ENCODE assay signal across 27 cellular contexts in the genomic region with DNA sequence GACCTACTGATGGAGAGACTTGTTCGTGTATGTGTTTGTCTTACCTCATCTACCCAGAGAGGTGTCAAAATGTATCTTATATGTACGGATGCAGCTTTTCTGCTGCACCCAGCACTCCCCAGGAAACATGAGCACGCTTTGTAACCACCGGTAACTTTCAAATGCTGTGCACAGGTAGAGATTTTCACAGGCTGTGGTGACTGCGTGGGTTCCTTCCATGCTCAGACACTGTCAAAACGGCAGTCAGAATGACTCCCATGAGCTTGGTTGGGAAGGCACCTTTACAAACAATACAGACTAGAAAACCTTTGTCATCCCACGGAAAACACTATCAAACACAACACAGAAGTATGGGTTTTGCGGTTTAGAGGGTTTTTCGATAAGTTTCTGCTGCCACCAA. TPM values are rescaled to one million over a fixed set of nuclear protein-coding genes. Genes with fewer than 3 reads are reported as not detected.
A peak's percentile ranks its signal among the peaks of the same experiment; 100 is the strongest.
DNase-seq lines count a peak whose midpoint lies in the region; ATAC-seq lines count a peak whose summit lies in the region.
"Had no signal": no experiment of that assay in that cellular context is flagged by ENCODE, and none has a peak within 500 bp of the region (broad histone marks: within the 10 kb centered on the region; RNA-seq: fewer than 3 reads in every experiment).

No MANE protein-coding gene starts in this region.

- H3K27me3 Mint-ChIP-seq in activated CD4-positive, alpha-beta T cell treated with anti-CD3 and anti-CD28 coated beads, Interleukin-2, amount 10 ng/mL, durations not matched to agents 24 days and 14 days, result peaks cover 9% of the 10 kb centered on the region
- H3K27me3 Mint-ChIP-seq in activated T-helper 17 cell treated with anti-CD3 and anti-CD28 coated beads, Interleukin-2, amount 50 U/mL, for 72 hours, result peaks cover 32% of the 10 kb centered on the region

- intact Hi-C loops in activated CD4-positive, alpha-beta T cell treated with anti-CD3 and anti-CD28 coated beads, Interleukin-2, amount 10 ng/mL, durations not matched to agents 24 days and 14 days (cut with micrococcal nuclease), result no loop called here

- no peak overlapping the region for H3K4me3 Mint-ChIP-seq in activated CD4-positive, alpha-beta T cell treated with anti-CD3 and anti-CD28 coated beads, Interleukin-2, amount 10 ng/mL, durations not matched to agents 24 days and 14 days
- no peak overlapping the region for H3K4me3 Mint-ChIP-seq in activated T-helper 17 cell treated with anti-CD3 and anti-CD28 coated beads, Interleukin-2, amount 50 U/mL, for 72 hours
- H3K4me3 Mint-ChIP-seq: CD14-positive monocyte; CD8-positive, alpha-beta memory T cell had no signal

- ATAC-seq in activated T-helper 17 cell treated with anti-CD3 and anti-CD28 coated beads, Interleukin-2, amount 50 U/mL, for 72 hours (replicated peaks), result peak; percentile 52
- no peak for ATAC-seq in GM19035 (IDR thresholded peaks at IDR 0.05; ENCODE audit: unreplicated experiment)
- ATAC-seq: Right ventricle myocardium inferior had no signal

- H3K27ac Mint-ChIP-seq in activated CD4-positive, alpha-beta T cell treated with anti-CD3 and anti-CD28 coated beads, Interleukin-2, amount 10 ng/mL, durations not matched to agents 24 days and 14 days, result no peak overlapping the region
- H3K27ac Mint-ChIP-seq in activated T-helper 17 cell treated with anti-CD3 and anti-CD28 coated beads, Interleukin-2, amount 50 U/mL, for 72 hours, result no peak overlapping the region
- H3K27ac Mint-ChIP-seq: CD14-positive monocyte; CD8-positive, alpha-beta memory T cell had no signal

- H3K9me3 Mint-ChIP-seq in activated CD4-positive, alpha-beta T cell treated with anti-CD3 and anti-CD28 coated beads, Interleukin-2, amount 10 ng/mL, durations not matched to agents 24 days and 14 days, result no peaks in the 10 kb centered on the region
- H3K9me3 Mint-ChIP-seq in activated T-helper 17 cell treated with anti-CD3 and anti-CD28 coated beads, Interleukin-2, amount 50 U/mL, for 72 hours, result no peaks in the 10 kb centered on the region
- H3K9me3 Mint-ChIP-seq: CD8-positive, alpha-beta memory T cell had no signal

- H3K36me3 Mint-ChIP-seq in activated CD4-positive, alpha-beta T cell treated with anti-CD3 and anti-CD28 coated beads, Interleukin-2, amount 10 ng/mL, durations not matched to agents 24 days and 14 days (ENCODE audit: low read depth), result no peaks in the 10 kb centered on the region
- no peaks in the 10 kb centered on the region for H3K36me3 Mint-ChIP-seq in activated T-helper 17 cell treated with anti-CD3 and anti-CD28 coated beads, Interleukin-2, amount 50 U/mL, for 72 hours (ENCODE audit: low read depth)
- H3K36me3 Mint-ChIP-seq: CD14-positive monocyte; CD8-positive, alpha-beta memory T cell had no signal

- peak; percentile 17 for DNase-seq in activated CD4-positive, alpha-beta T cell treated with anti-CD3 and anti-CD28 coated beads for 48 hours
- no peak for DNase-seq in activated CD4-positive, alpha-beta T cell treated with anti-CD3 and anti-CD28 coated beads, Interleukin-2, amount 10 ng/mL, durations not matched to agents 24 days and 14 days
- DNase-seq in stimulated activated CD4-positive, alpha-beta T cell treated with anti-CD3 and anti-CD28 coated beads, Interleukin-1b, Interleukin-23, amount 100 ng/mL, for 48 hours, result peak; percentile 6
- no peak for DNase-seq in stimulated activated CD4-positive, alpha-beta T cell treated with anti-CD3 and anti-CD28 coated beads, Interleukin-4, amount 100 ng/mL, for 4 hours
- no peak for DNase-seq in DMS114 treated with DMSO at 0.1 percent for 48 hours (lab: John Stamatoyannopoulos, UW; ENCODE audit: unreplicated experiment)
- DNase-seq: 8988T; ACHN; BE2C; CD8-positive, alpha-beta memory T cell; DMS 273 treated with DMSO at 0.1 percent for 48 hours; DND-41; H7; MG63; NCI-H2029; NCI-H446; NCI-H526; NCI-H82; NK-92 treated with Interleukin-12 subunit alpha and Interleukin-12 subunit beta, amount 100 ng/mL, for 24 hours; PC-9; SJCRH30 had no signal

- H3K4me1 Mint-ChIP-seq in activated CD4-positive, alpha-beta T cell treated with anti-CD3 and anti-CD28 coated beads, Interleukin-2, amount 10 ng/mL, durations not matched to agents 24 days and 14 days, result peaks cover 3% of the 10 kb centered on the region
- peaks cover 5% of the 10 kb centered on the region for H3K4me1 Mint-ChIP-seq in activated T-helper 17 cell treated with anti-CD3 and anti-CD28 coated beads, Interleukin-2, amount 50 U/mL, for 72 hours
- H3K4me1 Mint-ChIP-seq: CD14-positive monocyte had no signal

RNA-seq across cellular contexts. Expression of gene F11, which starts 28.2 kb away (rescaled TPM):
- total RNA-seq in activated CD4-positive, alpha-beta T cell treated with anti-CD3 and anti-CD28 coated beads, Interleukin-2, amount 10 ng/mL, durations not matched to agents 24 days and 14 days, result not detected in 2 replicates
- not detected for total RNA-seq in activated T-helper 17 cell treated with anti-CD3 and anti-CD28 coated beads, Interleukin-2, amount 50 U/mL, for 72 hours
- total RNA-seq: CD8-positive, alpha-beta memory T cell; HT-29; LHCN-M2; PC-9; Right ventricle myocardium inferior; RPMI7951 had no signal

Comparison
In these comparisons a context has a peak if more than half of its experiments do, and no peak if none do; other contexts are left out.
1. DNase-seq: peak in activated CD4-positive, alpha-beta T cell treated with anti-CD3 and anti-CD28 coated beads for 48 hours (single experiment) and stimulated activated CD4-positive, alpha-beta T cell treated with anti-CD3 and anti-CD28 coated beads, Interleukin-1b, Interleukin-23, amount 100 ng/mL, for 48 hours (single experiment); none in activated CD4-positive, alpha-beta T cell treated with anti-CD3 and anti-CD28 coated beads, Interleukin-2, amount 10 ng/mL, durations not matched to agents 24 days and 14 days (single experiment), stimulated activated CD4-positive, alpha-beta T cell treated with anti-CD3 and anti-CD28 coated beads, Interleukin-4, amount 100 ng/mL, for 4 hours (0 of 2) and DMS114 treated with DMSO at 0.1 percent for 48 hours (single experiment).